ENCODE assay signal across 36 cellular contexts in genomic region chr19:6935069-6935468, GRCh38. TPM values are rescaled to one million over a fixed set of nuclear protein-coding genes. Genes with fewer than 3 reads are reported as not detected.
"Had no signal": no experiment of that assay in that cellular context is flagged by ENCODE, and none has a peak within 500 bp of the region (broad histone marks: within the 10 kb centered on the region; RNA-seq: fewer than 3 reads in every experiment).

No MANE protein-coding gene starts in this region.

- H3K27ac ChIP-seq: adrenal gland, ascending aorta, body of pancreas, brain microvascular endothelial cell, breast epithelium, cardiac muscle cell had no signal

- H3K4me3 ChIP-seq: adrenal gland, ascending aorta, body of pancreas, breast epithelium, cardiac muscle cell had no signal

- H3K36me3 ChIP-seq: adrenal gland, ascending aorta, brain microvascular endothelial cell, breast epithelium, cardiac muscle cell had no signal

- FAIRE-seq: astrocyte, bronchial epithelial cell had no signal

- ATAC-seq: activated naive CD4-positive, alpha-beta T cell treated with anti-CD3 and anti-CD28 coated beads, Interleukin-2, amount 50 U/mL, for 72 hours; activated naive CD8-positive, alpha-beta T cell treated with anti-CD3 and anti-CD28 coated beads, Interleukin-2, amount 50 U/mL, for 24 hours; activated T-cell treated with anti-CD3 and anti-CD28 coated beads, Interleukin-2, amount 50 U/mL, for 4 hours; activated T-cell treated with anti-CD3 and anti-CD28 coated beads, Interleukin-2, amount 50 U/mL, for 72 hours; activated T-helper 17 cell treated with anti-CD3 and anti-CD28 coated beads, Interleukin-2, amount 50 U/mL, for 72 hours; body of pancreas had no signal

- DNase-seq: activated effector memory CD4-positive, alpha-beta T cell treated with anti-CD3 and anti-CD28 coated beads, Interleukin-2, amount 50 U/mL, for 16 hours; activated effector memory CD4-positive, alpha-beta T cell treated with Interleukin-2 at 50 U/mL for 16 hours; activated gamma-delta T cell; activated gamma-delta T cell treated with Interleukin-2 at 50 U/mL for 16 hours; activated naive CD4-positive, alpha-beta T cell; activated naive CD4-positive, alpha-beta T cell treated with anti-CD3 and anti-CD28 coated beads for 36 hours; activated naive CD4-positive, alpha-beta T cell treated with anti-CD3 and anti-CD28 coated beads, Interleukin-2, amount 10 ng/mL, durations not matched to agents 7 days and 5 days; activated naive CD4-positive, alpha-beta T cell treated with anti-CD3 and anti-CD28 coated beads, Interleukin-2, amount 50 U/mL, for 16 hours; activated naive CD4-positive, alpha-beta T cell treated with Interleukin-2 at 50 U/mL for 16 hours; activated naive CD8-positive, alpha-beta T cell treated with anti-CD3 and anti-CD28 coated beads for 36 hours; activated naive CD8-positive, alpha-beta T cell treated with anti-CD3 and anti-CD28 coated beads, Interleukin-2, amount 10 ng/mL, durations not matched to agents 7 days and 5 days; activated naive CD8-positive, alpha-beta T cell treated with anti-CD3 and anti-CD28 coated beads, Interleukin-2, amount 50 U/mL, for 24 hours; activated T-cell treated with anti-CD3 and anti-CD28 coated beads, Interleukin-2, amount 50 U/mL, for 1 hour; activated T-cell treated with anti-CD3 and anti-CD28 coated beads, Interleukin-2, amount 50 U/mL, for 24 hours; activated T-cell treated with anti-CD3 and anti-CD28 coated beads, Interleukin-2, amount 50 U/mL, for 4 hours; activated T-cell treated with anti-CD3 and anti-CD28 coated beads, Interleukin-2, amount 50 U/mL, for 48 hours; activated T-cell treated with anti-CD3 and anti-CD28 coated beads, Interleukin-2, amount 50 U/mL, for 72 hours; adrenal gland; amniotic stem cell; amygdala; anterior cingulate cortex; aorta; body of pancreas; brain microvascular endothelial cell; caudate nucleus; central memory CD4-positive, alpha-beta T cell; cerebellar nuclear complex had no signal

- H3K4me1 ChIP-seq: adrenal gland, ascending aorta, body of pancreas, breast epithelium had no signal

- H3K27me3 ChIP-seq: adrenal gland, ascending aorta, body of pancreas, brain microvascular endothelial cell, breast epithelium, cardiac muscle cell had no signal

RNA-seq across cellular contexts. Expression of gene ADGRE1, which starts 47.7 kb away (rescaled TPM):
- total RNA-seq: ascending aorta, astrocyte, bronchial epithelial cell, cardiac muscle cell, cerebellum, chondrocyte had no signal
- polyA plus RNA-seq: cardiac muscle cell had no signal
